ENCODE assay signal across 9 cellular contexts in genomic region chr10:73494877-73495225, GRCh38. TPM values are rescaled to one million over a fixed set of nuclear protein-coding genes. Genes with fewer than 3 reads are reported as not detected.
DNase-seq lines count a peak whose midpoint lies in the region; ATAC-seq, FAIRE-seq and TF ChIP-seq lines count a peak whose summit lies in the region.
"Had no signal": no experiment of that assay in that cellular context is flagged by ENCODE, and none has a peak within 500 bp of the region (broad histone marks: within the 10 kb centered on the region; RNA-seq: fewer than 3 reads in every experiment).

No MANE protein-coding gene starts in this region.

- peaks cover 58% of the 10 kb centered on the region for H3K79me2 ChIP-seq in K562 (ENCODE audit: control insufficient read depth, insufficient read depth, low read length)

- TF ChIP-seq EP300 in K562 (IDR thresholded peaks at IDR 0.05; ENCODE audit: low read length) (no peak), upper lobe of left lung (IDR thresholded peaks at IDR 0.05) (no peak)

- FAIRE-seq in K562 (lab: Jason Lieb, UNC), result peak; percentile 49
- FAIRE-seq: TTC549 had no signal

- H3K4me3 Mint-ChIP-seq in activated naive CD4-positive, alpha-beta T cell treated with anti-CD3 and anti-CD28 coated beads for 36 hours, result peak overlapping the region; percentile 82

- POLR2A ChIA-PET in K562 (lab: Yijun Ruan, JAX), result interaction anchor here (0.6 to 1.9 kb wide), 8 partner anchors 9 to 379 kb away, joined by 3 to 7 read pairs (median 3); partner anchors contain the start of gene ANXA7

- H3K36me3 Mint-ChIP-seq in activated naive CD4-positive, alpha-beta T cell treated with anti-CD3 and anti-CD28 coated beads for 36 hours (ENCODE audit: low read depth), result peaks cover 1% of the 10 kb centered on the region

- no peak; the same call in 2 of the 3 replicates for ATAC-seq in K562
- ATAC-seq in lower lobe of right lung, result no peak
- ATAC-seq in upper lobe of left lung (ENCODE audit: low FRiP score in 2 of 2), result no peak
- ATAC-seq in left lobe of liver, result no peak

- H3K4me1 ChIP-seq in K562 (replicated peaks in 1 of 2; ENCODE audit: control insufficient read depth in 2 of 2, insufficient read depth in 2 of 2, low read length in 2 of 2) (peaks cover 10 to 12% of the 10 kb centered on the region in 2 experiments; a peak in 4 of 5 replicates), lower lobe of right lung (peaks cover 44% of the 10 kb centered on the region), upper lobe of left lung (peaks cover 32 to 48% (median 35%) of the 10 kb centered on the region in 4 donors)

- H3K9ac ChIP-seq in K562 (ENCODE audit: insufficient read depth in 1 of 2, low read depth in 2 of 2, low read length in 2 of 2), result peak overlapping the region; percentile 97 to 98

- no peaks in the 10 kb centered on the region for H3K27me3 Mint-ChIP-seq in activated naive CD4-positive, alpha-beta T cell treated with anti-CD3 and anti-CD28 coated beads for 36 hours (ENCODE audit: low read depth)

- H3K9me3 ChIP-seq in K562 (replicated peaks; ENCODE audit: control insufficient read depth, insufficient read depth, low read depth, low read length) (no peaks in the 10 kb centered on the region), lower lobe of right lung (no peaks in the 10 kb centered on the region), upper lobe of left lung (no peaks in the 10 kb centered on the region)

- no peaks in the 10 kb centered on the region for H3K9me3 Mint-ChIP-seq in activated naive CD4-positive, alpha-beta T cell treated with anti-CD3 and anti-CD28 coated beads for 36 hours

- H3K4me1 Mint-ChIP-seq in activated naive CD4-positive, alpha-beta T cell treated with anti-CD3 and anti-CD28 coated beads for 36 hours (ENCODE audit: low read depth), result peaks cover 42% of the 10 kb centered on the region

- peak overlapping the region; percentile 89 for H3K4me2 ChIP-seq in K562 (ENCODE audit: insufficient read depth, low read length)

- H3K4me3 ChIP-seq in K562, result peak overlapping the region; percentile 96
- peak overlapping the region; percentile 80 for H3K4me3 ChIP-seq in lower lobe of right lung
- H3K4me3 ChIP-seq in upper lobe of left lung, result peak overlapping the region; percentile 59 to 86 (median 78)

- peak overlapping the region; percentile 86 for H3K27ac Mint-ChIP-seq in activated naive CD4-positive, alpha-beta T cell treated with anti-CD3 and anti-CD28 coated beads for 36 hours

- no peaks in the 10 kb centered on the region for H3K27me3 ChIP-seq in K562 (ENCODE audit: control insufficient read depth in 2 of 2, insufficient read depth in 2 of 2, low read length in 2 of 2)
- no peaks in the 10 kb centered on the region for H3K27me3 ChIP-seq in lower lobe of right lung (ENCODE audit: low read depth)
- no peaks in the 10 kb centered on the region for H3K27me3 ChIP-seq in upper lobe of left lung

- WGBS in K562 (ENCODE audit: insufficient coverage, low coverage, missing lambda C conversion rate), result 0% methylated on average over 2 of the region's 2 CpGs
- 0 to 1% methylated on average over 2 of the region's 2 CpGs for WGBS in upper lobe of left lung, 2 donors

- CTCF ChIA-PET in activated naive CD4-positive, alpha-beta T cell treated with anti-CD3 and anti-CD28 coated beads for 36 hours (lab: Charles Lee), result interaction anchor here (0.6 to 0.7 kb wide), 3 partner anchors 53 to 1189 kb away, joined by 3 to 4 read pairs (median 4); no protein-coding TSS in a partner anchor
- CTCF ChIA-PET in K562 (lab: Yijun Ruan, JAX; ENCODE audit: low intra/inter-chr PET ratio), result no interaction called here

- TF ChIP-seq CTCF in K562 (IDR thresholded peaks at IDR 0.05 in 2 of 3, conservative IDR thresholded peaks at IDR 0.05 in 1 of 3; ENCODE audit: insufficient read depth in 2 of 3, low read depth in 1 of 3, low read length in 3 of 3), result no peak
- no peak for TF ChIP-seq CTCF in lower lobe of right lung (IDR thresholded peaks at IDR 0.05)
- TF ChIP-seq CTCF in upper lobe of left lung (IDR thresholded peaks at IDR 0.05), result no peak
- TF ChIP-seq CTCF in GM13977 (IDR thresholded peaks at IDR 0.05; ENCODE audit: extremely low read depth, insufficient read depth, missing control alignments), result no peak

- TF ChIP-seq RAD21 in K562 (CRISPR knock-in tag; conservative IDR thresholded peaks at IDR 0.05 in 1 of 2, IDR thresholded peaks at IDR 0.05 in 1 of 2), result no peak

- no peak for DNase-seq in activated naive CD4-positive, alpha-beta T cell treated with anti-CD3 and anti-CD28 coated beads for 36 hours
- DNase-seq in activated naive CD4-positive, alpha-beta T cell (lab: John Stamatoyannopoulos, UW), result no peak
- DNase-seq in K562 (ENCODE audit: extremely low read depth in 1 of 4, low spot score in 3 of 4), result peak in 1 of 4 experiments; percentile 24
- DNase-seq in lower lobe of right lung, result no peak
- no peak for DNase-seq in upper lobe of left lung
- DNase-seq in left lobe of liver (ENCODE audit: low spot score), result no peak
- DNase-seq in COR-L47 (lab: John Stamatoyannopoulos, UW), result no peak
- DNase-seq in GM13977 (ENCODE audit: low spot score), result no peak

- TF ChIP-seq POLR2A in K562 (conservative IDR thresholded peaks at IDR 0.05) (no peak), upper lobe of left lung (IDR thresholded peaks at IDR 0.05) (no peak)

- H2AFZ ChIP-seq in K562 (ENCODE audit: low read depth, low read length), result peak overlapping the region; percentile 92

- in situ Hi-C loops in K562 (cut with MboI), result no loop called here
- in situ Hi-C loops in GM13977 (cut with MboI; ENCODE audit: low pct_unique_long_range_greater_than_20kb, low sequenced_read_pairs, unreplicated experiment), result no loop called here

- BruUV-seq in K562 (replicated peaks; lab: Mats Ljungman, UMichigan), result TSS peak; percentile 65

- no peaks in the 10 kb centered on the region for H3K9me1 ChIP-seq in K562 (ENCODE audit: control insufficient read depth, insufficient read depth, low read length)

- H3K36me3 ChIP-seq in K562 (ENCODE audit: control insufficient read depth, insufficient read depth, low read length) (peaks cover 12% of the 10 kb centered on the region; the same call in 1 of the 3 replicates), lower lobe of right lung (peaks cover 24% of the 10 kb centered on the region), upper lobe of left lung (peaks cover 0 to 22% (median 14%) of the 10 kb centered on the region in 4 donors)

- intact Hi-C loops in activated naive CD4-positive, alpha-beta T cell treated with anti-CD3 and anti-CD28 coated beads for 36 hours (cut with micrococcal nuclease), result loop anchor here (1.0 to 10.0 kb wide), 6 partner anchors 131 to 1280 kb away; partner anchors contain the start of genes ANAPC16, ASCC1, DNAJC9 and SEC24C
- intact Hi-C loops in K562 (cut with micrococcal nuclease) (loop anchor here (5.0 kb wide), 2 partner anchors 83 to 248 kb away; partner anchors contain the start of genes ANXA7 and DNAJC9), lower lobe of right lung (cut with DNase I) (no loop called here)

- peak overlapping the region; percentile 96 for H3K27ac ChIP-seq in K562 (ENCODE audit: extremely low read depth, low read depth, low read length)
- H3K27ac ChIP-seq in lower lobe of right lung, result peak overlapping the region; percentile 97
- peak overlapping the region; percentile 97 to 99 (median 98) for H3K27ac ChIP-seq in upper lobe of left lung

- no peaks in the 10 kb centered on the region for H4K20me1 ChIP-seq in K562 (replicated peaks; ENCODE audit: control insufficient read depth, insufficient read depth, low read length)

TF ChIP-seq in K562, 482 proteins besides CTCF, POLR2A, EP300 and RAD21 (continues in another document):
- TF ChIP-seq GATAD2B (IDR thresholded peaks at IDR 0.05; ENCODE audit: borderline replicate concordance) (peak; percentile 43; the same call in 1 of the 2 replicates), ZNF586 (CRISPR knock-in tag; conservative IDR thresholded peaks at IDR 0.05) (no peak)

RNA-seq across cellular contexts. Expression of gene PPP3CB, which starts 1.0 kb away (rescaled TPM):
- 10 to 100 TPM; 34.9 to 35.8 TPM for total RNA-seq in activated naive CD4-positive, alpha-beta T cell treated with anti-CD3 and anti-CD28 coated beads for 36 hours
- 22.8 and 74.5 TPM in 2 replicates for total RNA-seq in K562 (2011; cell fraction: chromatin; rRNA removed; ENCODE audit: low replicate concordance)
- 9.8 and 11.8 TPM in 2 replicates for total RNA-seq in K562 (2011; cell fraction: nucleolus; rRNA removed)
- total RNA-seq in K562 (2011; cell fraction: nucleoplasm; rRNA removed), result 41.5 and 73.1 TPM in 2 replicates
- total RNA-seq in K562 (2014; rRNA removed) (9.6 and 9.9 TPM in 2 replicates), K562 (2014; rRNA removed; fragmentation: Illumina TruSeq; extraction: Trizol) (19.0 and 20.1 TPM in 2 replicates), K562 (2015; rRNA removed; fragmentation: Illumina TruSeq; extraction: Trizol) (15.6 and 16.0 TPM in 2 replicates), K562 (2021) (25.6 and 26.8 TPM in 2 replicates), lower lobe of right lung (41.3 TPM), upper lobe of left lung (10 to 100 TPM; 24.3 to 42.4 (median 32.9) TPM), left lobe of liver (10.7 TPM)
- polyA plus RNA-seq in K562 (2011; rRNA removed) (11.9 and 17.8 TPM in 2 replicates), K562 (2014; fragmentation: Illumina TruSeq; extraction: Trizol) (22.6 and 27.6 TPM in 2 replicates), K562 (2014; fragmentation: Nextera tagmentation; extraction: Ambion mirVana) (10 to 100 TPM; 10.8 to 13.7 TPM), K562 (2014; rRNA removed) (18.1 and 19.4 TPM in 2 replicates)
- 3.3 and 7.5 TPM in 2 replicates for polyA plus RNA-seq in K562 (2011; cell fraction: cytosol; rRNA removed)
- 15.8 and 21.7 TPM in 2 replicates for polyA plus RNA-seq in K562 (2011; cell fraction: nucleus; rRNA removed)
- 23.3 and 34.6 TPM in 2 replicates for polyA plus RNA-seq in K562 (2012)
- 16.5 and 19.1 TPM in 2 replicates for polyA minus RNA-seq in K562 (2011; rRNA and poly(A)+ RNA removed)
- polyA minus RNA-seq in K562 (2011; cell fraction: cytosol; rRNA and poly(A)+ RNA removed), result 13.5 and 15.8 TPM in 2 replicates
- polyA minus RNA-seq in K562 (2011; cell fraction: nucleus; rRNA and poly(A)+ RNA removed), result 9.8 and 16.8 TPM in 2 replicates
